8 cellular contexts compared by ENCODE assay signal in the genomic region with DNA sequence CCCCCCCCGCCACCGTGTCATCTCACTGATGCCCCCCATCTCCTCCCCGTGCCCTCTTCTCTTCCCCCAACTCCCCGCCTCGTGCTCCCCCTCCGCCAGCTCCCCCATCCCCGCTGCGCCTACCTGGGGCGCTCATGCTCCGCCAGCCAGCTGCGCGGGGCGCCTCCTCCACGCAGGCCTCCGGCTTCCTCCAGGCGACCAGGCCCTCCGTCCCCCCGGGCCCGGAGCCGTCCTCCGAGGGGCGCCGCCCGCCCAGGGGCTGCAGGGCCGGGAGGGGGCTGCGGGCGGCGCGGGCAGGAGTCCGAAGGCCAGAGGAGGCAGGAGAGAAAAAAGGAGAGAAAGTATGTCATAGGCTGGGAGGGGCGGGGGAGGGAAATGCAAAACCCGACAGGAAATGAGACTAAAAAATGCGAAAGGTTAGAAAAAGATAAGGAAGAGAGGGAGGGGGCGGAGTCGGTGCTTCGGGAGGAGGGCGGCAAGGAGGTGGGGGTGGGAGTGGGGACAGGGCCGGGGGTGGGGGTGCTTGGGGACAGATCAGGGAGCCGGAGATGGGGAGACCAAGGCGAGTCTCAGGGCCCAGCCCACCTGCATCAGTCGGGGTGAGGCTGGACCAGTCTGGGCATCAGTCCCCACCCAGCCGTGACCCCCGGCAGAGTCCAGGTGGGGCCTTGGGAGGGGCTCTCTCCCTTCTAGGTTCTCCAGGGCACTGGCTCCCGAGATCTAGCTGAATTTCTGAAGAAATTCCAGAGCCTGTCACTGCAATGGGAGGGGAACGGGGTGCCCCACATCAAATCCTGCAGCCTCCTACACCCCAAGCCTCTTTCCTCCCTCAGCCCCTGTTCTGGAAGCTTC. TPM values are rescaled to one million over a fixed set of nuclear protein-coding genes. Genes with fewer than 3 reads are reported as not detected.
DNase-seq lines count a peak whose midpoint lies in the region; ATAC-seq and TF ChIP-seq lines count a peak whose summit lies in the region.

A gene (minus strand): TSS at position 324 of the 852 bp plus-strand sequence. CDS start 85,361 bp downstream, outside the sequence.

- peak within 1 kb of the TSS; percentile 83 to 97 (median 92) for H3K4me2 ChIP-seq in BLaER1 treated with 17β-estradiol and CSF1 and Interleukin-3, amounts not matched to agents 10 nM and 100 nM
- peak within 1 kb of the TSS; percentile 89 for H3K4me2 ChIP-seq in H9 (ENCODE audit: insufficient read depth, insufficient read length, low read length)

- H3K4me3 Mint-ChIP-seq in H9 = peak within 1 kb of the TSS; percentile 72 to 85
- peak within 1 kb of the TSS; percentile 77 for H3K4me3 Mint-ChIP-seq in WTC11

- H3K9me3 Mint-ChIP-seq in H9 (no peaks in the 10 kb centered on the region), WTC11 (no peaks in the 10 kb centered on the region)

- H3T11ph ChIP-seq in H9 (ENCODE audit: low read length) = no peak within 1 kb of the TSS

- H3K23me2 ChIP-seq in H9 (ENCODE audit: insufficient read length, low read depth, low read length, poor library complexity, severe bottlenecking) = peaks cover 8% of the 10 kb centered on the region

- H3K27me3 Mint-ChIP-seq in H9 (ENCODE audit: low read depth) (no peaks in the 10 kb centered on the region; the same call in 1 of the 2 replicates), WTC11 (ENCODE audit: low read depth) (no peaks in the 10 kb centered on the region)

- no peak within 1 kb of the TSS for H2BK20ac ChIP-seq in H9 (ENCODE audit: low read depth, low read length, poor library complexity, severe bottlenecking)

- peak within 1 kb of the TSS in 10 of 11 experiments; percentile 54 to 77 (median 58); a peak in 18 of 22 replicates for H3K27ac ChIP-seq in BLaER1 treated with 17β-estradiol and CSF1 and Interleukin-3, amounts not matched to agents 10 nM and 100 nM
- no peak within 1 kb of the TSS for H3K27ac ChIP-seq in H9 (ENCODE audit: insufficient read length, low read depth, low read length)
- H3K27ac ChIP-seq in effector memory CD4-positive, alpha-beta T cell (ENCODE audit: insufficient read depth, low read length, poor library complexity, severe bottlenecking) = peak within 1 kb of the TSS; percentile 97

- H3K36me3 ChIP-seq in BLaER1 treated with 17β-estradiol and CSF1 and Interleukin-3, amounts not matched to agents 10 nM and 100 nM = no peaks in the 10 kb centered on the region
- H3K36me3 ChIP-seq in effector memory CD4-positive, alpha-beta T cell (ENCODE audit: control insufficient read depth, insufficient read depth, low read length) = no peaks in the 10 kb centered on the region

- H3K4me1 ChIP-seq in BLaER1 treated with 17β-estradiol and CSF1 and Interleukin-3, amounts not matched to agents 10 nM and 100 nM = peaks cover 16 to 45% (median 35%) of the 10 kb centered on the region in 10 experiments
- H3K4me1 ChIP-seq in H9 (ENCODE audit: insufficient read depth, low read length) = no peaks in the 10 kb centered on the region; the same call in 1 of the 2 replicates
- H3K4me1 ChIP-seq in effector memory CD4-positive, alpha-beta T cell (ENCODE audit: control insufficient read depth, insufficient read depth, low read length, poor library complexity, severe bottlenecking) = peaks cover 48% of the 10 kb centered on the region

- H2BK120ac ChIP-seq in H9 (ENCODE audit: low read depth, low read length, poor library complexity, severe bottlenecking) = no peak within 1 kb of the TSS

- CTCF ChIA-PET in WTC11 (lab: Charles Lee) = interaction anchor here (1.6 kb wide), 1 partner anchor 122 kb away, joined by 7 read pairs; no protein-coding TSS in a partner anchor

- H3K36me3 Mint-ChIP-seq in H9 (ENCODE audit: insufficient read depth in 1 of 3, low read depth in 3 of 3) (peaks cover 0 to 6% (median 0%) of the 10 kb centered on the region in 3 experiments; a peak in 2 of 7 replicates), WTC11 (peaks cover 2% of the 10 kb centered on the region; the same call in 1 of the 2 replicates)

- no peak within 1 kb of the TSS for H2AK5ac ChIP-seq in H9 (ENCODE audit: insufficient read length, low read length)

- no peak within 1 kb of the TSS for H3K23ac ChIP-seq in H9 (ENCODE audit: insufficient read length, low read depth, low read length)

- H3K14ac ChIP-seq in H9 (ENCODE audit: insufficient read depth, low read length) = peak within 1 kb of the TSS; percentile 59; the same call in 1 of the 2 replicates

- TF ChIP-seq CTCF in H9 (conservative IDR thresholded peaks at IDR 0.05) (no peak), WTC11 (IDR thresholded peaks at IDR 0.05) (no peak)

- H3K79me1 ChIP-seq in H9 (ENCODE audit: insufficient read depth, low read depth, low read length, poor library complexity, severe bottlenecking) = no peaks in the 10 kb centered on the region

- H2BK12ac ChIP-seq in H9 (ENCODE audit: insufficient read length, low read depth, low read length) = no peak within 1 kb of the TSS

- no peaks in the 10 kb centered on the region; a peak in 1 of 22 replicates for H4K20me1 ChIP-seq in BLaER1 treated with 17β-estradiol and CSF1 and Interleukin-3, amounts not matched to agents 10 nM and 100 nM
- H4K20me1 ChIP-seq in H9 (ENCODE audit: control insufficient read depth, insufficient read depth, insufficient read length) = no peaks in the 10 kb centered on the region

- H3K27me3 ChIP-seq in BLaER1 treated with 17β-estradiol and CSF1 and Interleukin-3, amounts not matched to agents 10 nM and 100 nM = peaks cover 0 to 10% (median 0%) of the 10 kb centered on the region in 11 experiments; a peak in 2 of 22 replicates
- no peaks in the 10 kb centered on the region for H3K27me3 ChIP-seq in H9 (ENCODE audit: insufficient read depth, low read length)
- H3K27me3 ChIP-seq in effector memory CD4-positive, alpha-beta T cell (replicated peaks; ENCODE audit: control insufficient read depth, insufficient read depth, low read length, poor library complexity, severe bottlenecking) = no peaks in the 10 kb centered on the region

- ATAC-seq in WTC11 (peak; percentile 61), HG03565 (IDR thresholded peaks at IDR 0.05; ENCODE audit: unreplicated experiment) (no peak), sciatic nerve (no peak)

- intact Hi-C loops in sciatic nerve (cut with DNase I) = loop anchor here (10.0 kb wide), 1 partner anchor 549 kb away; no protein-coding TSS in a partner anchor

- no peak within 1 kb of the TSS for H3K4ac ChIP-seq in H9 (ENCODE audit: low read depth, low read length)

- peak within 1 kb of the TSS; percentile 59 to 79 (median 72); a peak in 21 of 22 replicates for H3K9ac ChIP-seq in BLaER1 treated with 17β-estradiol and CSF1 and Interleukin-3, amounts not matched to agents 10 nM and 100 nM
- H3K9ac ChIP-seq in H9 (ENCODE audit: extremely low read depth, insufficient read length, low read length) = no peak within 1 kb of the TSS

- H3K27ac Mint-ChIP-seq in H9 (peak within 1 kb of the TSS in 1 of 3 experiments; percentile 40; a peak in 2 of 7 replicates), WTC11 (no peak within 1 kb of the TSS)

- peak within 1 kb of the TSS; percentile 25 for H3K18ac ChIP-seq in H9 (ENCODE audit: insufficient read length, low read depth, low read length)

- DNase-seq in H9 = peak; percentile 49
- peak; percentile 31 for DNase-seq in WTC11 (ENCODE audit: low spot score)
- peak; percentile 26 to 56 (median 49) for DNase-seq in effector memory CD4-positive, alpha-beta T cell
- DNase-seq in stimulated activated CD4-positive, alpha-beta T cell treated with anti-CD3 and anti-CD28 coated beads, Interleukin-12 subunit alpha, Interleukin-12 subunit beta, amount 100 ng/mL, for 48 hours (ENCODE audit: low read depth in 2 of 3, low spot score in 1 of 3) = peak; percentile 7 to 41 (median 34)
- no peak for DNase-seq in sciatic nerve (ENCODE audit: low spot score)
- DNase-seq in DMS79 treated with DMSO at 0.1 percent for 48 hours (lab: John Stamatoyannopoulos, UW) = no peak

- H3K9me3 ChIP-seq in BLaER1 treated with 17β-estradiol and CSF1 and Interleukin-3, amounts not matched to agents 10 nM and 100 nM (replicated peaks in 1 of 11) = peaks cover 0 to 27% (median 18%) of the 10 kb centered on the region in 11 experiments; a peak in 16 of 22 replicates
- no peaks in the 10 kb centered on the region for H3K9me3 ChIP-seq in H9 (ENCODE audit: control insufficient read depth, low read depth, low read length)
- no peaks in the 10 kb centered on the region for H3K9me3 ChIP-seq in effector memory CD4-positive, alpha-beta T cell (ENCODE audit: control insufficient read depth, low read length)

- peaks cover 11 to 17% of the 10 kb centered on the region in 2 experiments for H3K4me1 Mint-ChIP-seq in H9
- H3K4me1 Mint-ChIP-seq in WTC11 = peaks cover 17% of the 10 kb centered on the region

- H2BK5ac ChIP-seq in H9 (ENCODE audit: insufficient read length, low read length) = no peak within 1 kb of the TSS

- peak within 1 kb of the TSS; percentile 87 for H2AFZ ChIP-seq in H9 (ENCODE audit: low read length)

- H3K79me2 ChIP-seq in H9 (ENCODE audit: insufficient read depth, low read length) = peaks cover 3% of the 10 kb centered on the region; the same call in 1 of the 2 replicates

- no peak within 1 kb of the TSS for H4K5ac ChIP-seq in H9 (ENCODE audit: insufficient read length, low read depth, low read length)

- H4K8ac ChIP-seq in H9 (replicated peaks; ENCODE audit: insufficient read length, low read depth, low read length) = no peak within 1 kb of the TSS

- no peak within 1 kb of the TSS for H3K56ac ChIP-seq in H9 (ENCODE audit: insufficient read length, low read depth, low read length)

- H4K91ac ChIP-seq in H9 (ENCODE audit: insufficient read length, low read depth, low read length) = no peak within 1 kb of the TSS

- H3K4me3 ChIP-seq in BLaER1 treated with 17β-estradiol and CSF1 and Interleukin-3, amounts not matched to agents 10 nM and 100 nM = peak within 1 kb of the TSS; percentile 49 to 77 (median 63)
- peak within 1 kb of the TSS; percentile 97 for H3K4me3 ChIP-seq in effector memory CD4-positive, alpha-beta T cell (ENCODE audit: insufficient read depth, low read depth, low read length, poor library complexity, severe bottlenecking)

- WGBS in H9 (ENCODE audit: extremely low coverage, insufficient read length, low lambda C conversion rate) = no CpG with 5 or more reads among the region's 45 CpGs

- POLR2A ChIA-PET in WTC11 (lab: Charles Lee) = interaction anchor here (0.5 kb wide), 1 partner anchor 388 kb away, joined by 4 read pairs; no protein-coding TSS in a partner anchor

- H2BK15ac ChIP-seq in H9 (ENCODE audit: low read depth, low read length) = no peak within 1 kb of the TSS

TF ChIP-seq in WTC11, 78 proteins besides CTCF, POLR2A, EP300 and RAD21 (continues in another document):
- TF ChIP-seq SP1 (CRISPR knock-in tag; conservative IDR thresholded peaks at IDR 0.05) = no peak

RNA-seq across cellular contexts. Expression of the gene that starts here (rescaled TPM):
- total RNA-seq in H9 (2021) = 20.0 and 22.3 TPM in 2 replicates
- 34.6 to 40.8 TPM (median 35.5 TPM) in 3 replicates for total RNA-seq in WTC11 (2021)
- 3.9 TPM for total RNA-seq in sciatic nerve

Comparison
In these comparisons a context has a peak if more than half of its experiments do, and no peak if none do; other contexts are left out.
1. DNase-seq: peak in H9 (single experiment), WTC11 (single experiment), effector memory CD4-positive, alpha-beta T cell (3 of 3) and stimulated activated CD4-positive, alpha-beta T cell treated with anti-CD3 and anti-CD28 coated beads, Interleukin-12 subunit alpha, Interleukin-12 subunit beta, amount 100 ng/mL, for 48 hours (3 of 3); none in sciatic nerve (single experiment) and DMS79 treated with DMSO at 0.1 percent for 48 hours (single experiment).